8 cellular contexts compared by ENCODE assay signal in genomic region chr2:24490674-24491625, GRCh38. TPM values are rescaled to one million over a fixed set of nuclear protein-coding genes. Genes with fewer than 3 reads are reported as not detected.
DNase-seq lines count a peak whose midpoint lies in the region; ATAC-seq, FAIRE-seq and TF ChIP-seq lines count a peak whose summit lies in the region.

Gene NCOA1, plus strand, starts transcription at chr2:24491254. Its CDS starts 167,424 bp downstream, at chr2:24658678.

- intact Hi-C loops in head of caudate nucleus (cut with DNase I) (loop anchor here (2.0 to 10.0 kb wide), 2 partner anchors 302 to 334 kb away; partner anchors contain the start of genes CENPO and PTRHD1), pancreas (cut with DNase I) (no loop called here), thyroid gland (cut with DNase I) (no loop called here)

- H3K27ac ChIP-seq in pancreas = peak within 1 kb of the TSS; percentile 75 to 91 (median 86)
- peak within 1 kb of the TSS; percentile 68 to 85 (median 81) for H3K27ac ChIP-seq in thyroid gland

- ATAC-seq in HG02588 (IDR thresholded peaks at IDR 0.05; ENCODE audit: unreplicated experiment) (peak; percentile 71), pancreas (peak; percentile 90 to 95 (median 91))

- H3K4me1 Mint-ChIP-seq in activated naive CD8-positive, alpha-beta T cell (ENCODE audit: low read depth) = peaks cover 56% of the 10 kb centered on the region

- H3K4me1 ChIP-seq in pancreas (peaks cover 10 to 31% (median 20%) of the 10 kb centered on the region in 3 donors), thyroid gland (peaks cover 13 to 14% of the 10 kb centered on the region in 2 donors)

- peak in 1 of 2 donors; percentile 69 for TF ChIP-seq POLR2A in thyroid gland (IDR thresholded peaks at IDR 0.05)

- peak within 1 kb of the TSS; percentile 85 to 93 (median 89) for H3K4me3 ChIP-seq in pancreas
- peak within 1 kb of the TSS; percentile 77 to 81 (median 80) for H3K4me3 ChIP-seq in thyroid gland (replicated peaks in 1 of 3)

- H3K9me3 ChIP-seq in pancreas (no peaks in the 10 kb centered on the region), thyroid gland (no peaks in the 10 kb centered on the region)

- peak within 1 kb of the TSS; percentile 96 for H3K27ac Mint-ChIP-seq in activated naive CD8-positive, alpha-beta T cell

- H3K27me3 Mint-ChIP-seq in activated naive CD8-positive, alpha-beta T cell = no peaks in the 10 kb centered on the region

- H3K4me3 Mint-ChIP-seq in activated naive CD8-positive, alpha-beta T cell = peak within 1 kb of the TSS; percentile 93

- no peaks in the 10 kb centered on the region for H3K9me3 Mint-ChIP-seq in activated naive CD8-positive, alpha-beta T cell (ENCODE audit: low read depth)

- no peak for FAIRE-seq in pancreas (lab: Jason Lieb, UNC)

- DNase-seq in GM10266 (ENCODE audit: extremely low spot score) = peak; percentile 94
- DNase-seq in NCI-H1092 treated with DMSO at 0.1 percent for 48 hours (lab: John Stamatoyannopoulos, UW) = peak; percentile 68
- DNase-seq in SKM-1 treated with dmso at 0.1 percent for 144 hours (lab: John Stamatoyannopoulos, UW; ENCODE audit: unreplicated experiment) = peak; percentile 89
- peak; percentile 72 to 97 (median 91) for DNase-seq in head of caudate nucleus
- peak; percentile 90 to 96 (median 91) for DNase-seq in pancreas
- peak; percentile 78 to 81 for DNase-seq in thyroid gland

- H3K27me3 ChIP-seq in pancreas = no peaks in the 10 kb centered on the region
- H3K27me3 ChIP-seq in thyroid gland = no peaks in the 10 kb centered on the region

- WGBS in pancreas, 2 donors = 0 to 1% methylated on average over 38 to 129 of the region's 129 CpGs
- WGBS in thyroid gland, 2 donors = 1 to 6% methylated on average over 5 to 19 of the region's 129 CpGs

- H3K36me3 ChIP-seq in pancreas = no peaks in the 10 kb centered on the region
- H3K36me3 ChIP-seq in thyroid gland = no peaks in the 10 kb centered on the region

- no peaks in the 10 kb centered on the region for H3K36me3 Mint-ChIP-seq in activated naive CD8-positive, alpha-beta T cell

- peak; percentile 39 for TF ChIP-seq CTCF in GM10266 (IDR thresholded peaks at IDR 0.05; ENCODE audit: control insufficient read depth, insufficient read depth, low read depth, missing control alignments)
- no peak for TF ChIP-seq CTCF in pancreas (IDR thresholded peaks at IDR 0.05)
- peak in 1 of 6 experiments; percentile 27 for TF ChIP-seq CTCF in thyroid gland (IDR thresholded peaks at IDR 0.05)

RNA-seq across cellular contexts. Expression of gene NCOA1, which starts in this region (rescaled TPM):
- 10 to 100 TPM; 14.9 to 27.0 (median 17.8) TPM for total RNA-seq in pancreas
- 10 to 100 TPM in 1 of 2 donors, 1 to 10 TPM in 1; 6.2 to 10.9 TPM for polyA plus RNA-seq in pancreas
- total RNA-seq in thyroid gland = 10 to 100 TPM; 29.9 to 51.9 (median 40.1) TPM

Comparison
In these comparisons a context has a peak if more than half of its experiments do, and no peak if none do; other contexts are left out.
1. Peak in every context shown above with its lines: DNase-seq, ATAC-seq, H3K4me3 ChIP-seq and H3K27ac ChIP-seq.